In the genomic region with DNA sequence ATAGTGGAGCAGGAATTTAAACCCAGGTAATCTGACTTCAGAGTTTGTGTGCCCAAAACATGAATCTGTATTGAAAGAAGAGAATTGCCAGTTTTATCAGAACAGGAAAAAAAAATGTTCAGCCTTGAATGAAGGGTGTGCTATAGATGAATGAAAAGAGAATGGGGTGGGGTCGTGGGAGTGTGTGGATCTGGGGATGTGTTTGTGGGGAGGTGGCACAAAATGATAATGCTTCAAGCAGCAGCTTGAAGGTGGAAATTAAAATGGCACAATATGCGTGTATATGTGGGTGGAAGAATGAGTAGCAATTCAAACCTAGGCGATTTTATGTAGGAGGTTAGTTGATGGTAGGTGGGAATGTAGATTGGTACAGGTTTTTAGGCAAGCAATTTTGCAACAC, we compare ENCODE assay signal across 22 cellular contexts.
DNase-seq lines count a peak whose midpoint lies in the region.
"Had no signal": no experiment of that assay in that cellular context is flagged by ENCODE, and none has a peak within 500 bp of the region (broad histone marks: within the 10 kb centered on the region; RNA-seq: fewer than 3 reads in every experiment).

No MANE protein-coding gene starts in this region.

- peak; percentile 15 for DNase-seq in putamen (ENCODE audit: low spot score)
- no peak for DNase-seq in T1000 (lab: John Stamatoyannopoulos, UW)
- DNase-seq: 8988T; ACHN; AML-193; BE2C; C1 segment of cervical spinal cord; Caco-2; Calu3; CD4-positive, alpha-beta memory T cell; CD4-positive, alpha-beta T cell; CD4-positive, CD25-positive, alpha-beta regulatory T cell; CD8-positive, alpha-beta memory T cell; CD8-positive, alpha-beta T cell; COR-L47; DMS 273 treated with DMSO at 0.1 percent for 48 hours; DMS153; DMS53; DMS79; DMS79 treated with DMSO at 0.1 percent for 48 hours; DND-41; EL had no signal
